ENCODE assay signal across 16 cellular contexts in the genomic region with DNA sequence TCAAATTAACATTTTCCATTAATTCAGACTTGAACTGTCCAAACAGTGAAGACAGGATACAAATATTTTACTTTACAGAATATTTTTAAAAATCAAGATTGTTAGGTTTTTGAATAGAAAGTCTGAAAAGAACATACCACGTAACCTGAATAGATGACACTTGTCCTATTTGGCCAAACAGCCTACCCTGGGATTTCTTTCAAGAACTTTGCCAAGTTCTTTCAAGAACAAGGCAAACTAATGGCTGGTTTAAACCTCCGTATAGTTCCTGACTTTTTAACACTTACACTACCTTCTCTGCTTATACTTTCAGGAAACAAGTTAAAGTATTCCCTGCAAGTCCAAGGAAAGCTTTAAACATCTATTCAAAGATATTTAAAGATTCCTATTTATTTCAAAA. TPM values are rescaled to one million over a fixed set of nuclear protein-coding genes. Genes with fewer than 3 reads are reported as not detected.
A peak's percentile ranks its signal among the peaks of the same experiment; 100 is the strongest.
DNase-seq lines count a peak whose midpoint lies in the region; ATAC-seq, FAIRE-seq and TF ChIP-seq lines count a peak whose summit lies in the region.
"Had no signal": no experiment of that assay in that cellular context is flagged by ENCODE, and none has a peak within 500 bp of the region (broad histone marks: within the 10 kb centered on the region; RNA-seq: fewer than 3 reads in every experiment).

No MANE protein-coding gene starts in this region.

- TF ChIP-seq POLR2A in gastrocnemius medialis (IDR thresholded peaks at IDR 0.05) = no peak
- TF ChIP-seq POLR2A in uterus (IDR thresholded peaks at IDR 0.05) = no peak

- H3K9me3 ChIP-seq in gastrocnemius medialis = no peaks in the 10 kb centered on the region
- no peaks in the 10 kb centered on the region for H3K9me3 ChIP-seq in uterus
- H3K9me3 ChIP-seq: HAP-1 had no signal

- H3K4me1 ChIP-seq in gastrocnemius medialis (peaks cover 6 to 13% of the 10 kb centered on the region in 2 donors), uterus (no peaks in the 10 kb centered on the region)
- H3K4me1 ChIP-seq: BLaER1 treated with 17β-estradiol and CSF1 and Interleukin-3, amounts not matched to agents 10 nM and 100 nM; HAP-1 had no signal

- intact Hi-C loops in gastrocnemius medialis (cut with DNase I; ENCODE audit: low total_unique reads) (no loop called here), uterus (cut with DNase I; ENCODE audit: low total_unique reads) (no loop called here)

- ATAC-seq in gastrocnemius medialis = peak; percentile 52 to 64

- peak overlapping the region in 1 of 4 donors; percentile 14 for H3K4me3 ChIP-seq in gastrocnemius medialis
- no peak overlapping the region for H3K4me3 ChIP-seq in uterus
- H3K4me3 ChIP-seq: BLaER1 treated with 17β-estradiol and CSF1 and Interleukin-3, amounts not matched to agents 10 nM and 100 nM; HAP-1 had no signal

- in situ Hi-C loops in gastrocnemius medialis (cut with MboI; ENCODE audit: low sequenced_read_pairs in 4 of 4) = no loop called here

- H3K27ac ChIP-seq in gastrocnemius medialis (no peak overlapping the region), uterus (no peak overlapping the region)
- H3K27ac ChIP-seq: BLaER1 treated with 17β-estradiol and CSF1 and Interleukin-3, amounts not matched to agents 10 nM and 100 nM had no signal

- TF ChIP-seq CTCF in gastrocnemius medialis (IDR thresholded peaks at IDR 0.05 in 4 of 5, conservative IDR thresholded peaks at IDR 0.05 in 1 of 5) (no peak), uterus (IDR thresholded peaks at IDR 0.05) (no peak)

- H3K27me3 ChIP-seq in gastrocnemius medialis (no peaks in the 10 kb centered on the region), uterus (no peaks in the 10 kb centered on the region)
- H3K27me3 ChIP-seq: BLaER1 treated with 17β-estradiol and CSF1 and Interleukin-3, amounts not matched to agents 10 nM and 100 nM had no signal

- no peaks in the 10 kb centered on the region for H3K36me3 ChIP-seq in gastrocnemius medialis
- H3K36me3 ChIP-seq in uterus = no peaks in the 10 kb centered on the region

- DNase-seq in cerebellar cortex (ENCODE audit: low spot score) (peak; percentile 18), midbrain (lab: John Stamatoyannopoulos, UW) (peak; percentile 36), gastrocnemius medialis (no peak), germinal center (ENCODE audit: low spot score) (no peak), NCI-H2081 (lab: John Stamatoyannopoulos, UW) (no peak), uterus (no peak)
- DNase-seq: 8988T; ACHN; CD4-positive, CD25-positive, alpha-beta regulatory T cell; DMS53; HFFc6 had no signal

- FAIRE-seq in A204.1 (lab: Jason Lieb, UNC) = peak; percentile 16
- FAIRE-seq: GM19239, H1 had no signal

RNA-seq across cellular contexts. Expression of a gene that starts 35.0 kb away (rescaled TPM):
- total RNA-seq in gastrocnemius medialis (10 to 100 TPM; 35.3 to 63.9 (median 47.1) TPM), uterus (100 to 1,000 TPM in 2 of 4 donors, 10 to 100 TPM in 2; 44.6 to 179 (median 97.8) TPM)

Comparison
In these comparisons a context has a peak if more than half of its experiments do, and no peak if none do; other contexts are left out.
1. DNase-seq: peak in cerebellar cortex (single experiment) and midbrain (single experiment); none in gastrocnemius medialis (0 of 2), germinal center (single experiment), NCI-H2081 (0 of 2) and uterus (0 of 2).